8 cellular contexts compared by ENCODE assay signal in genomic region chr7:151632750-151633515, GRCh38.
DNase-seq lines count a peak whose midpoint lies in the region; ATAC-seq and TF ChIP-seq lines count a peak whose summit lies in the region.

No MANE protein-coding gene starts in this region.

- peak overlapping the region; percentile 42 for H3K27ac ChIP-seq in AG04450 (ENCODE audit: low read depth, low read length)
- peak overlapping the region; percentile 85 to 96 (median 90) for H3K27ac ChIP-seq in body of pancreas

- peaks cover 0 to 6% (median 0%) of the 10 kb centered on the region in 3 donors for H3K36me3 Mint-ChIP-seq in immature natural killer cell

- TF ChIP-seq CTCF in AG04450 (IDR thresholded peaks at IDR 0.05; ENCODE audit: low read depth, low read length): no peak
- no peak for TF ChIP-seq CTCF in body of pancreas (IDR thresholded peaks at IDR 0.05)

- peaks cover 4% of the 10 kb centered on the region for H3K9me3 ChIP-seq in AG04450 (ENCODE audit: control insufficient read depth, insufficient read depth, low read length)
- H3K9me3 ChIP-seq in body of pancreas: no peaks in the 10 kb centered on the region

- intact Hi-C loops in body of pancreas (cut with DNase I): no loop called here

- no peaks in the 10 kb centered on the region for H3K36me3 ChIP-seq in body of pancreas (replicated peaks in 1 of 2; ENCODE audit: insufficient read depth in 1 of 2, low read depth in 2 of 2)

- POLR2A ChIA-PET in AG04450 (lab: Yijun Ruan, JAX): interaction anchor here (0.6 to 1.4 kb wide), 5 partner anchors 34 to 124 kb away, joined by 3 to 4 read pairs (median 3); no protein-coding TSS in a partner anchor

- TF ChIP-seq POLR2A in body of pancreas (IDR thresholded peaks at IDR 0.05): peak in 2 of 3 donors; percentile 18 to 28

- H3K27ac Mint-ChIP-seq in immature natural killer cell: peak overlapping the region; percentile 88 to 100 (median 98)

- H3K27me3 ChIP-seq in AG04450 (ENCODE audit: control insufficient read depth, insufficient read depth, low read length) (no peaks in the 10 kb centered on the region), body of pancreas (no peaks in the 10 kb centered on the region)

- H3K4me1 ChIP-seq in body of pancreas: peaks cover 18% of the 10 kb centered on the region

- DNase-seq in AG04450 (ENCODE audit: low read depth, low spot score) (no peak), T-helper 22 cell (ENCODE audit: low read depth) (peak; percentile 34), body of pancreas (peak; percentile 40 to 57 (median 50)), immature natural killer cell (peak; percentile 67 to 72 (median 72)), NCI-H2107 (lab: John Stamatoyannopoulos, UW) (no peak)
- DNase-seq in stimulated activated CD4-positive, alpha-beta T cell treated with anti-CD3 and anti-CD28 coated beads, Interleukin-15, amount 100 ng/mL, for 24 hours: peak; percentile 60

- no peaks in the 10 kb centered on the region for H3K9me3 Mint-ChIP-seq in immature natural killer cell

- H3K4me3 Mint-ChIP-seq in immature natural killer cell: peak overlapping the region; percentile 97 to 100 (median 100)

- H3K4me3 ChIP-seq in AG04450 (ENCODE audit: low read depth, low read length) (peak overlapping the region; percentile 44), body of pancreas (peak overlapping the region; percentile 5 to 43)

- peaks cover 25 to 33% of the 10 kb centered on the region in 2 donors for H3K4me1 Mint-ChIP-seq in immature natural killer cell

- WGBS in body of pancreas, 2 donors: 5 to 7% methylated on average over 28 of the region's 28 CpGs

- ATAC-seq in GM19025 (IDR thresholded peaks at IDR 0.05; ENCODE audit: low read depth, unreplicated experiment): peak; percentile 32
- peak; percentile 67 for ATAC-seq in HG03175 (IDR thresholded peaks at IDR 0.05; ENCODE audit: unreplicated experiment)
- peak; percentile 16 for ATAC-seq in body of pancreas

- H3K27me3 Mint-ChIP-seq in immature natural killer cell (ENCODE audit: low read depth in 3 of 3): peaks cover 3 to 11% (median 5%) of the 10 kb centered on the region in 3 donors

- CTCF ChIA-PET in AG04450 (lab: Charles Lee): interaction anchor here (0.6 to 5.5 kb wide), 22 partner anchors 10 to 266 kb away, joined by 3 to 37 read pairs (median 4); no protein-coding TSS in a partner anchor

Comparison
In these comparisons a context has a peak if more than half of its experiments do, and no peak if none do; other contexts are left out.
1. DNase-seq: peak in T-helper 22 cell (single experiment), body of pancreas (4 of 4), immature natural killer cell (3 of 3) and stimulated activated CD4-positive, alpha-beta T cell treated with anti-CD3 and anti-CD28 coated beads, Interleukin-15, amount 100 ng/mL, for 24 hours (single experiment); none in AG04450 (single experiment) and NCI-H2107 (single experiment).
2. ATAC-seq: peak in every context shown above with its lines; median percentile 67 in HG03175; 32 in GM19025; 16 in body of pancreas.